Comparison of ENCODE assay signal across 18 cellular contexts in the genomic region with DNA sequence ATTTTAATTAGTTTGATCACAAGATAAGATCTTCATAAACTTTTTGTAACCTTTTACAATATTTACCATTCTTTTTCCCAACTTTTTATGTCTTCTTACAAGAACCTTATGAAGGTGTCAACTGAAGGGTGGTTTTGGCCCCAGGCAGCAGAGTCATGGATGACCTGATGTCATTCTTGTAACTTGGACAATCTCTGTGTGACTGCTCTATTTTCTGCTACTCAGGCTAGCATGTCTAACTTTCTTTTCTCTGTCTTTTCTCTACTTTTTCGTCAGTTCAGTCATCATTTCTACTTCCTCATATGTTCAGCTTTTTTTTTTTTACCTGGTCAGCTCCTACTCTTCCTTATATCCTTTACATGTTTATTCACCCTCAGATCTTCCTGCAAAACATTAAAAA.
DNase-seq lines count a peak whose midpoint lies in the region; ATAC-seq lines count a peak whose summit lies in the region.
"Had no signal": no experiment of that assay in that cellular context is flagged by ENCODE, and none has a peak within 500 bp of the region (broad histone marks: within the 10 kb centered on the region; RNA-seq: fewer than 3 reads in every experiment).

No MANE protein-coding gene starts in this region.

- H3K4me3 Mint-ChIP-seq in activated T-cell treated with anti-CD3 and anti-CD28 coated beads, Interleukin-2, amount 50 U/mL, for 4 hours: no peak overlapping the region
- H3K4me3 Mint-ChIP-seq: nephron had no signal

- no peaks in the 10 kb centered on the region for H3K36me3 Mint-ChIP-seq in activated T-cell treated with anti-CD3 and anti-CD28 coated beads, Interleukin-2, amount 50 U/mL, for 4 hours (ENCODE audit: insufficient read depth)

- no peak for DNase-seq in cortex of kidney (lab: John Stamatoyannopoulos, UW)
- no peak for DNase-seq in activated T-cell treated with anti-CD3 and anti-CD28 coated beads, Interleukin-2, amount 50 U/mL, for 4 hours
- DNase-seq in Right ventricle myocardium superior: no peak
- no peak for DNase-seq in activated effector memory CD4-positive, alpha-beta T cell treated with anti-CD3 and anti-CD28 coated beads, Interleukin-2, amount 50 U/mL, for 16 hours
- DNase-seq: adrenal gland; colonic mucosa; GOT3; hypothalamus; left lung; right cardiac atrium; stimulated activated CD4-positive, alpha-beta T cell treated with anti-CD3 and anti-CD28 coated beads, Interleukin-4, amount 100 ng/mL, for 4 hours; stimulated activated naive CD8-positive, alpha-beta T cell treated with anti-CD3 and anti-CD28 coated beads, Interleukin-15, Interleukin-2, amounts not matched to agents 100 U/mL and 50 U/mL, for 24 hours had no signal

- H3K4me1 Mint-ChIP-seq in activated T-cell treated with anti-CD3 and anti-CD28 coated beads, Interleukin-2, amount 50 U/mL, for 4 hours (ENCODE audit: low read depth): no peaks in the 10 kb centered on the region
- H3K4me1 Mint-ChIP-seq: nephron had no signal

- ATAC-seq in GM18502 (IDR thresholded peaks at IDR 0.05; ENCODE audit: poor library complexity, unreplicated experiment) (peak; percentile 63), GM21381 (IDR thresholded peaks at IDR 0.05; ENCODE audit: unreplicated experiment) (peak; percentile 38), HG02870 (IDR thresholded peaks at IDR 0.05; ENCODE audit: unreplicated experiment) (peak; percentile 61), HG03469 (IDR thresholded peaks at IDR 0.05; ENCODE audit: unreplicated experiment) (peak; percentile 46), Right ventricle myocardium superior (ENCODE audit: poor library complexity) (no peak)
- no peak for ATAC-seq in activated T-cell treated with anti-CD3 and anti-CD28 coated beads, Interleukin-2, amount 50 U/mL, for 4 hours
- ATAC-seq: activated CD4-positive, CD25-positive, alpha-beta regulatory T cell treated with anti-CD3 and anti-CD28 coated beads, Interleukin-2, amount 50 U/mL, for 24 hours; left lung; right cardiac atrium; stimulated activated naive CD8-positive, alpha-beta T cell treated with anti-CD3 and anti-CD28 coated beads, Interleukin-15, Interleukin-2, amounts not matched to agents 100 U/mL and 50 U/mL, for 24 hours had no signal

- peaks cover 2% of the 10 kb centered on the region for H3K9me3 Mint-ChIP-seq in activated T-cell treated with anti-CD3 and anti-CD28 coated beads, Interleukin-2, amount 50 U/mL, for 4 hours
- H3K9me3 Mint-ChIP-seq: nephron had no signal

- peaks cover 7% of the 10 kb centered on the region for H3K27me3 Mint-ChIP-seq in activated T-cell treated with anti-CD3 and anti-CD28 coated beads, Interleukin-2, amount 50 U/mL, for 4 hours (ENCODE audit: low read depth)

- intact Hi-C loops in Right ventricle myocardium superior (cut with DNase I): no loop called here

Comparison
In these comparisons a context has a peak if more than half of its experiments do, and no peak if none do; other contexts are left out.
1. ATAC-seq: peak in GM18502 (single experiment), GM21381 (single experiment), HG02870 (single experiment) and HG03469 (single experiment); none in activated T-cell treated with anti-CD3 and anti-CD28 coated beads, Interleukin-2, amount 50 U/mL, for 4 hours (0 of 2) and Right ventricle myocardium superior (single experiment).